ENCODE assay signal across 24 cellular contexts in genomic region chr1:185556551-185556950, GRCh38.
"Had no signal": no experiment of that assay in that cellular context is flagged by ENCODE, and none has a peak within 500 bp of the region (broad histone marks: within the 10 kb centered on the region; RNA-seq: fewer than 3 reads in every experiment).

No MANE protein-coding gene starts in this region.

- H3K4me3 Mint-ChIP-seq: activated CD4-positive, alpha-beta memory T cell treated with anti-CD3 and anti-CD28 coated beads, Interleukin-2, amount 10 ng/mL, durations not matched to agents 7 days and 5 days; activated CD4-positive, alpha-beta T cell treated with anti-CD3 and anti-CD28 coated beads, Interleukin-2, amount 10 ng/mL, durations not matched to agents 7 days and 5 days; activated naive CD8-positive, alpha-beta T cell treated with anti-CD3 and anti-CD28 coated beads, Interleukin-2, amount 50 U/mL, for 24 hours; activated T-cell treated with anti-CD3 and anti-CD28 coated beads, Interleukin-2, amount 50 U/mL, for 4 hours; activated T-helper 17 cell treated with anti-CD3 and anti-CD28 coated beads, Interleukin-2, amount 50 U/mL, for 72 hours; central memory CD8-positive, alpha-beta T cell; nephron; stimulated activated naive CD8-positive, alpha-beta T cell treated with anti-CD3 and anti-CD28 coated beads, Interleukin-15, amount 100 ng/mL, for 72 hours; WTC11 had no signal

- H3K27ac ChIP-seq: epithelial cell of prostate, suprapubic skin, tibial artery, upper lobe of right lung had no signal

- H3K27me3 Mint-ChIP-seq: activated CD4-positive, alpha-beta memory T cell treated with anti-CD3 and anti-CD28 coated beads, Interleukin-2, amount 10 ng/mL, durations not matched to agents 7 days and 5 days; activated CD4-positive, alpha-beta T cell treated with anti-CD3 and anti-CD28 coated beads, Interleukin-2, amount 10 ng/mL, durations not matched to agents 7 days and 5 days; activated naive CD8-positive, alpha-beta T cell treated with anti-CD3 and anti-CD28 coated beads, Interleukin-2, amount 50 U/mL, for 24 hours; activated T-helper 17 cell treated with anti-CD3 and anti-CD28 coated beads, Interleukin-2, amount 50 U/mL, for 72 hours; central memory CD8-positive, alpha-beta T cell; stimulated activated naive CD8-positive, alpha-beta T cell treated with anti-CD3 and anti-CD28 coated beads, Interleukin-15, amount 100 ng/mL, for 72 hours had no signal

- H3K27ac Mint-ChIP-seq: activated CD4-positive, alpha-beta memory T cell treated with anti-CD3 and anti-CD28 coated beads, Interleukin-2, amount 10 ng/mL, durations not matched to agents 7 days and 5 days; activated CD4-positive, alpha-beta T cell treated with anti-CD3 and anti-CD28 coated beads, Interleukin-2, amount 10 ng/mL, durations not matched to agents 7 days and 5 days; activated naive CD8-positive, alpha-beta T cell treated with anti-CD3 and anti-CD28 coated beads, Interleukin-2, amount 50 U/mL, for 24 hours; activated T-helper 17 cell treated with anti-CD3 and anti-CD28 coated beads, Interleukin-2, amount 50 U/mL, for 72 hours; nephron; stimulated activated naive CD8-positive, alpha-beta T cell treated with anti-CD3 and anti-CD28 coated beads, Interleukin-15, amount 100 ng/mL, for 72 hours; WTC11 had no signal

- H3K4me1 Mint-ChIP-seq: nephron had no signal

- H3K9me3 Mint-ChIP-seq: activated naive CD8-positive, alpha-beta T cell treated with anti-CD3 and anti-CD28 coated beads, Interleukin-2, amount 50 U/mL, for 24 hours; activated T-cell treated with anti-CD3 and anti-CD28 coated beads, Interleukin-2, amount 50 U/mL, for 4 hours; central memory CD8-positive, alpha-beta T cell; nephron; stimulated activated naive CD8-positive, alpha-beta T cell treated with anti-CD3 and anti-CD28 coated beads, Interleukin-15, amount 100 ng/mL, for 72 hours had no signal

- H3K4me3 ChIP-seq: suprapubic skin, tibial artery, upper lobe of right lung had no signal

- DNase-seq: activated CD4-positive, alpha-beta memory T cell treated with anti-CD3 and anti-CD28 coated beads, Interleukin-2, amount 10 ng/mL, durations not matched to agents 7 days and 5 days; activated CD4-positive, alpha-beta T cell treated with anti-CD3 and anti-CD28 coated beads for 1 hour; activated CD4-positive, alpha-beta T cell treated with anti-CD3 and anti-CD28 coated beads, Interleukin-2, amount 10 ng/mL, durations not matched to agents 7 days and 5 days; activated gamma-delta T cell treated with Interleukin-2 at 50 U/mL for 16 hours; activated naive CD4-positive, alpha-beta T cell treated with anti-CD3 and anti-CD28 coated beads, Interleukin-2, amount 50 U/mL, for 16 hours; activated naive CD8-positive, alpha-beta T cell treated with anti-CD3 and anti-CD28 coated beads, Interleukin-2, amount 50 U/mL, for 24 hours; activated T-cell treated with anti-CD3 and anti-CD28 coated beads, Interleukin-2, amount 50 U/mL, for 4 hours; effector CD8-positive, alpha-beta T cell; left cardiac atrium; mammary epithelial cell; posterior cingulate gyrus; right cardiac atrium; stimulated activated CD4-positive, alpha-beta T cell treated with anti-CD3 and anti-CD28 coated beads, Interleukin-12 subunit alpha, Interleukin-12 subunit beta, amount 100 ng/mL, for 4 hours; stimulated activated CD4-positive, alpha-beta T cell treated with anti-CD3 and anti-CD28 coated beads, Interleukin-4, amount 100 ng/mL, for 1 hour; stimulated activated naive CD8-positive, alpha-beta T cell treated with anti-CD3 and anti-CD28 coated beads, Interleukin-15, amount 100 ng/mL, for 72 hours; T-helper 2 cell; tibial artery; upper lobe of right lung had no signal
